ENCODE assay signal across 18 cellular contexts in the genomic region with DNA sequence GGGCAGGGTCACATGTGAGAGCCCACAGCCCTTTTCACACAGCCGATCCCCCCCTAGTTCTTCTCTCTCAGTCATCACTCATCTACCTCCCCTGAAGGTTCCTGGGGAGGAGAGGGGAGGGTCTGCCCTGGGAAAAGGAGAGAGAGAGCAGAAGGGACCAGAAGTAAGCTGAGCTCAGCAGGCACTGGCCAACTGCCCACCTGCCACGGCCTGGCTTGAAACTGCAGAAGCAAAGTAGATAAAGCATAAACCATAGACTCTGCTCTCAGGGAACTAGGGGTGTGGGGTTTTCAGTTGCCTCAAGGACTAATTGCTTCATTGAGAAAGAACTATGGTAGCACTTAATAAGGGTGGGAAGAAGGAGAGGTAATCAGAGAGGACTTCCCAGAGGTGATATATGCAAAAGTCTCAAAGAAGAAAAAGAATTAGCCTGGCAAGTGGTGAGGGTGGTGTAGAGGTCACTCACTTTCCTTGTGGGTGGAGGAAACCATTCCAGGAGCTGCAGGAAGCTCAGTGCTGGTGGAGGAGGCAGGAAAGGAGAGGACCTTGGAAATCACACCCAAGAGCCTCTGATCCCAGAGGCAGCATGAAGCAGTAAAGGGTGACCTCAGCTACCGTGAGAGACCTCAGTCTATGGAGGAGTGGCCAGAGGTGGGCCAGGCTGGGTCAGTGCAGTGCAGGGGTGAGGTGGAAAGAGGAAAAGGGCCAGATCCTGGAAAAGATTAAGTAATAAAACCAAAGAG. TPM values are rescaled to one million over a fixed set of nuclear protein-coding genes. Genes with fewer than 3 reads are reported as not detected.
DNase-seq lines count a peak whose midpoint lies in the region; ATAC-seq and TF ChIP-seq lines count a peak whose summit lies in the region.
"Had no signal": no experiment of that assay in that cellular context is flagged by ENCODE, and none has a peak within 500 bp of the region (broad histone marks: within the 10 kb centered on the region; RNA-seq: fewer than 3 reads in every experiment).

No MANE protein-coding gene starts in this region.

- H3K27ac Mint-ChIP-seq in neural crest cell (ENCODE audit: unreplicated experiment): peak overlapping the region; percentile 63

- H3K27me3 ChIP-seq in left ventricle myocardium inferior (ENCODE audit: low read depth): no peaks in the 10 kb centered on the region

- no peaks in the 10 kb centered on the region for H3K4me1 Mint-ChIP-seq in neural crest cell

- no peak overlapping the region for H3K4me3 Mint-ChIP-seq in neural crest cell

- intact Hi-C loops in left ventricle myocardium superior (cut with micrococcal nuclease): no loop called here
- intact Hi-C loops in left ventricle myocardium inferior (cut with micrococcal nuclease): no loop called here

- no peak for TF ChIP-seq CTCF in left ventricle myocardium inferior (IDR thresholded peaks at IDR 0.05; ENCODE audit: borderline replicate concordance)
- TF ChIP-seq CTCF in neural crest cell (conservative IDR thresholded peaks at IDR 0.05): no peak

- H3K27me3 Mint-ChIP-seq in neural crest cell (ENCODE audit: low read depth): peaks cover 13% of the 10 kb centered on the region

- H3K4me1 ChIP-seq in left ventricle myocardium inferior: peaks cover 20% of the 10 kb centered on the region
- H3K4me1 ChIP-seq: A549, HAP-1 had no signal

- no peaks in the 10 kb centered on the region for H3K36me3 ChIP-seq in left ventricle myocardium inferior
- H3K36me3 ChIP-seq: HAP-1 had no signal

- no peaks in the 10 kb centered on the region for H3K9me3 ChIP-seq in left ventricle myocardium inferior (replicated peaks)
- H3K9me3 ChIP-seq: A549, HAP-1 had no signal

- no peaks in the 10 kb centered on the region for H3K36me3 Mint-ChIP-seq in neural crest cell (ENCODE audit: low read depth)

- H3K4me3 ChIP-seq in left ventricle myocardium inferior: no peak overlapping the region
- H3K4me3 ChIP-seq: A549, HAP-1 had no signal

- ATAC-seq in left ventricle myocardium superior: peak; percentile 46
- ATAC-seq in HG03342 (IDR thresholded peaks at IDR 0.05; ENCODE audit: unreplicated experiment): no peak
- ATAC-seq: PC-3 had no signal

- H3K9me3 Mint-ChIP-seq in neural crest cell: no peaks in the 10 kb centered on the region

- no peak for DNase-seq in left ventricle myocardium superior
- DNase-seq in left ventricle myocardium inferior: no peak
- DNase-seq in cerebellum (ENCODE audit: low spot score): peak; percentile 60
- no peak for DNase-seq in neural crest cell (ENCODE audit: low read depth, low spot score)
- DNase-seq in CD1c-positive myeloid dendritic cell (ENCODE audit: extremely low spot score): no peak
- DNase-seq in OCI-M1 (lab: John Stamatoyannopoulos, UW): no peak
- no peak for DNase-seq in islet precursor cell
- DNase-seq: DMS79 treated with DMSO at 0.1 percent for 48 hours, MV-4-11, NCI-H187 treated with DMSO at 0.1 percent for 48 hours, NCI-H226, NCI-H524, PC-3 had no signal

- H3K27ac ChIP-seq in left ventricle myocardium inferior (replicated peaks): no peak overlapping the region
- H3K27ac ChIP-seq: A549, KMS-11, RWPE1 had no signal

RNA-seq across cellular contexts. Expression of a gene that starts 17.2 kb away (rescaled TPM):
- total RNA-seq in left ventricle myocardium superior (3.2 TPM), left ventricle myocardium inferior (2.0 TPM), cerebellum (3.3 TPM), neural crest cell (2.6 and 2.7 TPM in 2 replicates)

RNA-seq across cellular contexts. Expression of a gene that starts 32.5 kb away (rescaled TPM):
- 10.9 TPM for total RNA-seq in left ventricle myocardium superior
- 10.6 TPM for total RNA-seq in left ventricle myocardium inferior
- total RNA-seq in cerebellum: 18.4 TPM
- 36.5 and 36.6 TPM in 2 replicates for total RNA-seq in neural crest cell

RNA-seq across cellular contexts. Expression of a gene that starts 38.0 kb away (rescaled TPM):
- 4.2 TPM for total RNA-seq in left ventricle myocardium superior
- total RNA-seq in left ventricle myocardium inferior: 4.6 TPM
- total RNA-seq in cerebellum: 2.8 TPM
- total RNA-seq in neural crest cell: 1.8 and 2.0 TPM in 2 replicates

RNA-seq across cellular contexts. Expression of a gene that starts 39.2 kb away (rescaled TPM):
- total RNA-seq in left ventricle myocardium superior (25.8 TPM), left ventricle myocardium inferior (23.6 TPM), cerebellum (18.5 TPM), neural crest cell (46.9 and 49.8 TPM in 2 replicates)

RNA-seq across cellular contexts. Expression of a gene that starts 45.8 kb away (rescaled TPM):
- total RNA-seq in left ventricle myocardium superior (10.3 TPM), left ventricle myocardium inferior (10.8 TPM), cerebellum (6.4 TPM), neural crest cell (39.5 and 42.1 TPM in 2 replicates)
